ENCODE assay signal across 8 cellular contexts in the genomic region with DNA sequence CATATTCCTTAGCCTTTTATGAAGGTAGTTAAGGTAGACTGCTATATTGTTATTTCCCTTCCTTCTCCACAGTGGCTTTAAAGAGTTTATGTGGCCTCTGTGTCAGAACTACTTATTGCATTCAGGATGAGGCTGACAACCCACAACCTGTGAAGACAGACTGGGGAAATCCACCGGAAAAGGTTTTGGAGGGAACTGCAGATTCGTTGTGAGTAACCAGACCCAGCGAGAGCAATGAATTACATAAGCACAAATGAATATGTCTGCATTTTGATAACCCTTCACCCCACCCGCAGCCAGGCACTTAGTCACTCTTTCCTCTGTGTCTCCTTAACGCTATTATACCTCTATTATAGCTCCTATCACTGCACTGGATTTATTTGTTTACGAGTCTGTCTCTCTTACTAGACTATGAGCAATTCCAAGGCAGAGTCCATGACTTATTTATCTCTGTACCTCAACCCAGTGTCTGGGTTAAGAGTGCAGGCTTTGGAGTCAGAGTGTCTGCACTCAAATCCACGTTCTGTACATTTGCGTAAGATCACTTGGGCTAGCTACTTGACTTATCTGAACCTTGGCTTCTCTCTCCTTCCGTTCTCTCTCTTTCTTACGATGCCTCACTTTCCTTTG. TPM values are rescaled to one million over a fixed set of nuclear protein-coding genes. Genes with fewer than 3 reads are reported as not detected.
DNase-seq lines count a peak whose midpoint lies in the region; ATAC-seq, FAIRE-seq and TF ChIP-seq lines count a peak whose summit lies in the region.

No MANE protein-coding gene starts in this region.

- no peaks in the 10 kb centered on the region for H3K9me3 ChIP-seq in small intestine (ENCODE audit: control insufficient read depth, low read depth)
- H3K9me3 ChIP-seq in thyroid gland: no peaks in the 10 kb centered on the region
- no peaks in the 10 kb centered on the region for H3K9me3 ChIP-seq in suprapubic skin

- H3K27ac ChIP-seq in small intestine (ENCODE audit: low read depth in 1 of 2, low read length in 1 of 2) (peak overlapping the region; percentile 50 to 59), thyroid gland (no peak overlapping the region), suprapubic skin (no peak overlapping the region)

- FAIRE-seq in small intestine (lab: Jason Lieb, UNC): peak; percentile 26

- H3K36me3 ChIP-seq in small intestine (ENCODE audit: control insufficient read depth in 2 of 2, insufficient read depth in 2 of 2, low read length in 2 of 2): no peaks in the 10 kb centered on the region
- no peaks in the 10 kb centered on the region for H3K36me3 ChIP-seq in thyroid gland
- H3K36me3 ChIP-seq in suprapubic skin: no peaks in the 10 kb centered on the region
- no peaks in the 10 kb centered on the region for H3K36me3 ChIP-seq in H7 (replicated peaks; ENCODE audit: control insufficient read depth, insufficient read depth, low read length)

- DNase-seq in T-helper 9 cell: peak; percentile 66
- DNase-seq in astrocyte of the spinal cord (ENCODE audit: low read depth, low spot score): peak; percentile 75
- peak; percentile 93 for DNase-seq in small intestine
- DNase-seq in thyroid gland: no peak
- DNase-seq in suprapubic skin (ENCODE audit: low spot score in 2 of 2): no peak
- no peak for DNase-seq in H7

- ATAC-seq in GM18861 (IDR thresholded peaks at IDR 0.05; ENCODE audit: unreplicated experiment) (peak; percentile 52), HG03378 (IDR thresholded peaks at IDR 0.05; ENCODE audit: unreplicated experiment) (peak; percentile 38)

- TF ChIP-seq POLR2A in thyroid gland (IDR thresholded peaks at IDR 0.05) (no peak), suprapubic skin (IDR thresholded peaks at IDR 0.05) (no peak)

- H3K27me3 ChIP-seq in small intestine (ENCODE audit: control insufficient read depth in 2 of 2, insufficient read depth in 2 of 2, low read length in 2 of 2): no peaks in the 10 kb centered on the region
- no peaks in the 10 kb centered on the region for H3K27me3 ChIP-seq in thyroid gland
- H3K27me3 ChIP-seq in suprapubic skin: peaks cover 13% of the 10 kb centered on the region
- H3K27me3 ChIP-seq in H7 (ENCODE audit: control insufficient read depth, insufficient read depth, low read length): no peaks in the 10 kb centered on the region

- no peak for TF ChIP-seq EP300 in suprapubic skin (IDR thresholded peaks at IDR 0.05)

- 8 to 39% (median 11%) methylated on average over 10 of the region's 10 CpGs for WGBS in small intestine, 3 donors
- 69 to 81% methylated on average over 10 of the region's 10 CpGs for WGBS in thyroid gland, 2 donors
- WGBS in suprapubic skin: 64% methylated on average over 10 of the region's 10 CpGs

- TF ChIP-seq CTCF in astrocyte of the spinal cord (IDR thresholded peaks at IDR 0.05; ENCODE audit: low read depth, low read length) (no peak), thyroid gland (IDR thresholded peaks at IDR 0.05) (no peak), suprapubic skin (IDR thresholded peaks at IDR 0.05) (no peak)

- intact Hi-C loops in thyroid gland (cut with DNase I): no loop called here

- H3K4me1 ChIP-seq in small intestine (ENCODE audit: control insufficient read depth in 2 of 2, insufficient read depth in 1 of 2, low read depth in 1 of 2, low read length in 1 of 2) (peaks cover 5 to 11% of the 10 kb centered on the region in 2 donors), thyroid gland (peaks cover 0 to 12% of the 10 kb centered on the region in 2 donors), suprapubic skin (peaks cover 6% of the 10 kb centered on the region)

- in situ Hi-C loops in astrocyte of the spinal cord (cut with HindIII; ENCODE audit: low sequenced_read_pairs): no loop called here

- H3K4me3 ChIP-seq in astrocyte of the spinal cord (ENCODE audit: low read depth, low read length): no peak overlapping the region
- no peak overlapping the region for H3K4me3 ChIP-seq in small intestine (ENCODE audit: low read depth in 1 of 2, low read length in 2 of 2)
- no peak overlapping the region for H3K4me3 ChIP-seq in thyroid gland (replicated peaks in 1 of 3)
- no peak overlapping the region for H3K4me3 ChIP-seq in suprapubic skin
- H3K4me3 ChIP-seq in H7 (ENCODE audit: insufficient read depth, low read depth, low read length): no peak overlapping the region

RNA-seq across cellular contexts. Expression of a gene that starts 19.2 kb away (rescaled TPM):
- under 1 TPM; under 0.01 to 0.19 (median under 0.01) TPM for polyA plus RNA-seq in small intestine
- total RNA-seq in thyroid gland: 1 to 10 TPM in 2 of 4 donors, under 1 TPM in 2; 0.13 to 2.5 (median 1.5) TPM
- under 1 TPM in 1 of 4 donors, not detected in 3; 0.03 TPM for total RNA-seq in suprapubic skin
- total RNA-seq in H7 (2014; rRNA removed; shearing (Covaris generic)): 0.04 TPM in 1 of 2 replicates, not detected in the other

RNA-seq across cellular contexts. Expression of a gene that starts 19.5 kb away (rescaled TPM):
- polyA plus RNA-seq in small intestine: 10 to 100 TPM; 16.1 to 19.6 (median 19.5) TPM
- total RNA-seq in thyroid gland (10 to 100 TPM; 34.9 to 48.2 (median 41.5) TPM), suprapubic skin (10 to 100 TPM; 28.1 to 50.5 (median 45.0) TPM)
- 28.5 and 33.7 TPM in 2 replicates for total RNA-seq in H7 (2014; rRNA removed; shearing (Covaris generic))

Comparison
In these comparisons a context has a peak if more than half of its experiments do, and no peak if none do; other contexts are left out.
1. DNase-seq: peak in T-helper 9 cell (single experiment), astrocyte of the spinal cord (single experiment) and small intestine (single experiment); none in thyroid gland (0 of 2), suprapubic skin (0 of 2) and H7 (single experiment).
2. H3K27ac ChIP-seq: peak in small intestine (2 of 2); none in thyroid gland (0 of 3) and suprapubic skin (single experiment).